ENCODE assay signal across 20 cellular contexts in genomic region chr9:99004717-99005460, GRCh38.
DNase-seq lines count a peak whose midpoint lies in the region; ATAC-seq and TF ChIP-seq lines count a peak whose summit lies in the region.
"Had no signal": no experiment of that assay in that cellular context is flagged by ENCODE, and none has a peak within 500 bp of the region (broad histone marks: within the 10 kb centered on the region; RNA-seq: fewer than 3 reads in every experiment).

No MANE protein-coding gene starts in this region.

- H3K27me3 Mint-ChIP-seq in activated CD8-positive, alpha-beta T cell treated with anti-CD3 and anti-CD28 coated beads, Interleukin-2, amount 10 ng/mL, durations not matched to agents 7 days and 5 days (ENCODE audit: low read depth), result peaks cover 4% of the 10 kb centered on the region
- H3K27me3 Mint-ChIP-seq in activated CD8-positive, alpha-beta T cell treated with anti-CD3 and anti-CD28 coated beads for 36 hours, result no peaks in the 10 kb centered on the region
- no peaks in the 10 kb centered on the region for H3K27me3 Mint-ChIP-seq in activated CD8-positive, alpha-beta memory T cell treated with anti-CD3 and anti-CD28 coated beads, Interleukin-2, amount 10 ng/mL, durations not matched to agents 7 days and 5 days

- H3K9me3 Mint-ChIP-seq in activated CD8-positive, alpha-beta T cell treated with anti-CD3 and anti-CD28 coated beads, Interleukin-2, amount 10 ng/mL, durations not matched to agents 7 days and 5 days (ENCODE audit: insufficient read depth), result peaks cover under 1% of the 10 kb centered on the region
- H3K9me3 Mint-ChIP-seq in activated CD8-positive, alpha-beta T cell treated with anti-CD3 and anti-CD28 coated beads for 36 hours, result peaks cover under 1% of the 10 kb centered on the region
- H3K9me3 Mint-ChIP-seq in activated CD8-positive, alpha-beta memory T cell treated with anti-CD3 and anti-CD28 coated beads, Interleukin-2, amount 10 ng/mL, durations not matched to agents 7 days and 5 days (ENCODE audit: low read depth), result peaks cover 4% of the 10 kb centered on the region
- H3K9me3 Mint-ChIP-seq in stimulated activated effector memory CD8-positive, alpha-beta T cell treated with anti-CD3 and anti-CD28 coated beads, Interleukin-12 subunit alpha, Interleukin-12 subunit beta, amount 100 ng/mL, for 72 hours, result no peaks in the 10 kb centered on the region

- peaks cover 37% of the 10 kb centered on the region for H3K4me1 Mint-ChIP-seq in activated CD8-positive, alpha-beta T cell treated with anti-CD3 and anti-CD28 coated beads, Interleukin-2, amount 10 ng/mL, durations not matched to agents 7 days and 5 days (ENCODE audit: low read depth)
- H3K4me1 Mint-ChIP-seq in activated CD8-positive, alpha-beta T cell treated with anti-CD3 and anti-CD28 coated beads for 36 hours (ENCODE audit: low read depth), result peaks cover 13% of the 10 kb centered on the region
- H3K4me1 Mint-ChIP-seq in activated CD8-positive, alpha-beta memory T cell treated with anti-CD3 and anti-CD28 coated beads, Interleukin-2, amount 10 ng/mL, durations not matched to agents 7 days and 5 days, result peaks cover 26% of the 10 kb centered on the region
- peaks cover 33% of the 10 kb centered on the region for H3K4me1 Mint-ChIP-seq in stimulated activated effector memory CD8-positive, alpha-beta T cell treated with anti-CD3 and anti-CD28 coated beads, Interleukin-12 subunit alpha, Interleukin-12 subunit beta, amount 100 ng/mL, for 72 hours

- peak overlapping the region; percentile 16 for H3K27ac Mint-ChIP-seq in activated CD8-positive, alpha-beta T cell treated with anti-CD3 and anti-CD28 coated beads, Interleukin-2, amount 10 ng/mL, durations not matched to agents 7 days and 5 days
- no peak overlapping the region for H3K27ac Mint-ChIP-seq in activated CD8-positive, alpha-beta T cell treated with anti-CD3 and anti-CD28 coated beads for 36 hours
- H3K27ac Mint-ChIP-seq in activated CD8-positive, alpha-beta memory T cell treated with anti-CD3 and anti-CD28 coated beads, Interleukin-2, amount 10 ng/mL, durations not matched to agents 7 days and 5 days, result no peak overlapping the region
- H3K27ac Mint-ChIP-seq in stimulated activated effector memory CD8-positive, alpha-beta T cell treated with anti-CD3 and anti-CD28 coated beads, Interleukin-12 subunit alpha, Interleukin-12 subunit beta, amount 100 ng/mL, for 72 hours, result peak overlapping the region; percentile 53

- TF ChIP-seq CTCF in activated CD8-positive, alpha-beta T cell treated with anti-CD3 and anti-CD28 coated beads for 36 hours (IDR thresholded peaks at IDR 0.05), result no peak

- peaks cover 3% of the 10 kb centered on the region for H3K36me3 Mint-ChIP-seq in activated CD8-positive, alpha-beta T cell treated with anti-CD3 and anti-CD28 coated beads, Interleukin-2, amount 10 ng/mL, durations not matched to agents 7 days and 5 days (ENCODE audit: low read depth)
- H3K36me3 Mint-ChIP-seq in activated CD8-positive, alpha-beta T cell treated with anti-CD3 and anti-CD28 coated beads for 36 hours (ENCODE audit: low read depth), result no peaks in the 10 kb centered on the region
- H3K36me3 Mint-ChIP-seq in activated CD8-positive, alpha-beta memory T cell treated with anti-CD3 and anti-CD28 coated beads, Interleukin-2, amount 10 ng/mL, durations not matched to agents 7 days and 5 days, result peaks cover 10% of the 10 kb centered on the region
- H3K36me3 Mint-ChIP-seq in stimulated activated effector memory CD8-positive, alpha-beta T cell treated with anti-CD3 and anti-CD28 coated beads, Interleukin-12 subunit alpha, Interleukin-12 subunit beta, amount 100 ng/mL, for 72 hours, result no peaks in the 10 kb centered on the region

- no peak for DNase-seq in activated CD8-positive, alpha-beta T cell treated with anti-CD3 and anti-CD28 coated beads, Interleukin-2, amount 10 ng/mL, durations not matched to agents 7 days and 5 days
- no peak for DNase-seq in activated CD8-positive, alpha-beta T cell treated with anti-CD3 and anti-CD28 coated beads for 36 hours
- DNase-seq in activated CD8-positive, alpha-beta memory T cell treated with anti-CD3 and anti-CD28 coated beads, Interleukin-2, amount 10 ng/mL, durations not matched to agents 7 days and 5 days, result peak; percentile 31
- DNase-seq in right cardiac atrium (no peak), HPDE6-E6E7 (ENCODE audit: extremely low spot score) (no peak), occipital lobe (lab: John Stamatoyannopoulos, UW) (no peak), NCI-H510A treated with DMSO at 0.1 percent for 48 hours (lab: John Stamatoyannopoulos, UW) (no peak)
- DNase-seq in stimulated activated effector memory CD8-positive, alpha-beta T cell treated with anti-CD3 and anti-CD28 coated beads, Interleukin-12 subunit alpha, Interleukin-12 subunit beta, amount 100 ng/mL, for 72 hours (ENCODE audit: low spot score in 2 of 2), result no peak
- DNase-seq: 8988T, DMS79 treated with DMSO at 0.1 percent for 48 hours, H7, Kasumi-1, MG63, NCI-H1048, NCI-H1436 treated with DMSO at 0.1 percent for 48 hours, NCI-H2029, NCI-H2171, NCI-H446, NCI-H69, SHP77 had no signal

- WGBS in right cardiac atrium, result 91% methylated on average over 16 of the region's 16 CpGs

- no peaks in the 10 kb centered on the region for H3K9me3 ChIP-seq in right cardiac atrium (ENCODE audit: control insufficient read depth, low read length)

- no peaks in the 10 kb centered on the region for H3K27me3 ChIP-seq in right cardiac atrium (ENCODE audit: control insufficient read depth, insufficient read depth)
- H3K27me3 ChIP-seq: MG63 had no signal

- no peak overlapping the region for H3K4me3 Mint-ChIP-seq in activated CD8-positive, alpha-beta T cell treated with anti-CD3 and anti-CD28 coated beads, Interleukin-2, amount 10 ng/mL, durations not matched to agents 7 days and 5 days
- H3K4me3 Mint-ChIP-seq in activated CD8-positive, alpha-beta T cell treated with anti-CD3 and anti-CD28 coated beads for 36 hours, result no peak overlapping the region
- H3K4me3 Mint-ChIP-seq in activated CD8-positive, alpha-beta memory T cell treated with anti-CD3 and anti-CD28 coated beads, Interleukin-2, amount 10 ng/mL, durations not matched to agents 7 days and 5 days, result no peak overlapping the region
- no peak overlapping the region for H3K4me3 Mint-ChIP-seq in stimulated activated effector memory CD8-positive, alpha-beta T cell treated with anti-CD3 and anti-CD28 coated beads, Interleukin-12 subunit alpha, Interleukin-12 subunit beta, amount 100 ng/mL, for 72 hours

- POLR2A ChIA-PET in activated CD8-positive, alpha-beta T cell treated with anti-CD3 and anti-CD28 coated beads, Interleukin-2, amount 10 ng/mL, durations not matched to agents 7 days and 5 days (lab: Charles Lee), result no interaction called here
- POLR2A ChIA-PET in activated CD8-positive, alpha-beta T cell treated with anti-CD3 and anti-CD28 coated beads for 36 hours (lab: Charles Lee), result interaction anchor here (0.7 kb wide), 1 partner anchor 27 kb away, joined by 3 read pairs; no protein-coding TSS in a partner anchor

- intact Hi-C loops in activated CD8-positive, alpha-beta T cell treated with anti-CD3 and anti-CD28 coated beads for 36 hours (cut with micrococcal nuclease), result loop anchor here (5.0 kb wide), 1 partner anchor 158 kb away; no protein-coding TSS in a partner anchor
- intact Hi-C loops in right cardiac atrium (cut with DNase I), result loop anchor here in 2 of 4 donors (10.0 kb wide), 1 partner anchor 130 kb away; no protein-coding TSS in a partner anchor

- no peak for ATAC-seq in activated CD8-positive, alpha-beta T cell treated with anti-CD3 and anti-CD28 coated beads, Interleukin-2, amount 10 ng/mL, durations not matched to agents 7 days and 5 days
- no peak for ATAC-seq in activated CD8-positive, alpha-beta T cell treated with anti-CD3 and anti-CD28 coated beads for 36 hours
- ATAC-seq in activated CD8-positive, alpha-beta memory T cell treated with anti-CD3 and anti-CD28 coated beads, Interleukin-2, amount 10 ng/mL, durations not matched to agents 7 days and 5 days, result no peak
- peak; percentile 12 to 20 for ATAC-seq in right cardiac atrium
- no peak for ATAC-seq in stimulated activated effector memory CD8-positive, alpha-beta T cell treated with anti-CD3 and anti-CD28 coated beads, Interleukin-12 subunit alpha, Interleukin-12 subunit beta, amount 100 ng/mL, for 72 hours

- H3K4me3 ChIP-seq in right cardiac atrium (ENCODE audit: low read length), result no peak overlapping the region
- H3K4me3 ChIP-seq: MG63 had no signal

- CTCF ChIA-PET in activated CD8-positive, alpha-beta T cell treated with anti-CD3 and anti-CD28 coated beads, Interleukin-2, amount 10 ng/mL, durations not matched to agents 7 days and 5 days (lab: Charles Lee), result interaction anchor here (0.7 to 1.0 kb wide), 3 partner anchors 29 to 136 kb away, joined by 3 to 4 read pairs (median 3); no protein-coding TSS in a partner anchor
- CTCF ChIA-PET in activated CD8-positive, alpha-beta T cell treated with anti-CD3 and anti-CD28 coated beads for 36 hours (lab: Charles Lee), result interaction anchor here (14.7 kb wide), 1 partner anchor 133 kb away, joined by 258 read pairs; no protein-coding TSS in a partner anchor
- CTCF ChIA-PET in activated CD8-positive, alpha-beta memory T cell treated with anti-CD3 and anti-CD28 coated beads, Interleukin-2, amount 10 ng/mL, durations not matched to agents 7 days and 5 days (lab: Charles Lee), result interaction anchor here (1.3 to 1.4 kb wide), 2 partner anchors 8 to 30 kb away, joined by 4 to 5 read pairs; no protein-coding TSS in a partner anchor

- no peak overlapping the region for H3K27ac ChIP-seq in right cardiac atrium (ENCODE audit: low read length)

- H3K4me1 ChIP-seq in right cardiac atrium (ENCODE audit: control insufficient read depth, insufficient read depth, low read length), result peaks cover 6% of the 10 kb centered on the region

Comparison
In these comparisons a context has a peak if more than half of its experiments do, and no peak if none do; other contexts are left out.
1. H3K27ac Mint-ChIP-seq: peak in activated CD8-positive, alpha-beta T cell treated with anti-CD3 and anti-CD28 coated beads, Interleukin-2, amount 10 ng/mL, durations not matched to agents 7 days and 5 days (single experiment) and stimulated activated effector memory CD8-positive, alpha-beta T cell treated with anti-CD3 and anti-CD28 coated beads, Interleukin-12 subunit alpha, Interleukin-12 subunit beta, amount 100 ng/mL, for 72 hours (single experiment); none in activated CD8-positive, alpha-beta T cell treated with anti-CD3 and anti-CD28 coated beads for 36 hours (single experiment) and activated CD8-positive, alpha-beta memory T cell treated with anti-CD3 and anti-CD28 coated beads, Interleukin-2, amount 10 ng/mL, durations not matched to agents 7 days and 5 days (single experiment).
2. ATAC-seq: peak in right cardiac atrium (2 of 2); none in activated CD8-positive, alpha-beta T cell treated with anti-CD3 and anti-CD28 coated beads, Interleukin-2, amount 10 ng/mL, durations not matched to agents 7 days and 5 days (single experiment), activated CD8-positive, alpha-beta T cell treated with anti-CD3 and anti-CD28 coated beads for 36 hours (single experiment), activated CD8-positive, alpha-beta memory T cell treated with anti-CD3 and anti-CD28 coated beads, Interleukin-2, amount 10 ng/mL, durations not matched to agents 7 days and 5 days (single experiment) and stimulated activated effector memory CD8-positive, alpha-beta T cell treated with anti-CD3 and anti-CD28 coated beads, Interleukin-12 subunit alpha, Interleukin-12 subunit beta, amount 100 ng/mL, for 72 hours (single experiment).